25 cellular contexts compared by ENCODE assay signal in genomic region chr6:35933844-35934243, GRCh38. TPM values are rescaled to one million over a fixed set of nuclear protein-coding genes. Genes with fewer than 3 reads are reported as not detected.
DNase-seq lines count a peak whose midpoint lies in the region; ATAC-seq, FAIRE-seq and TF ChIP-seq lines count a peak whose summit lies in the region.
"Had no signal": no experiment of that assay in that cellular context is flagged by ENCODE, and none has a peak within 500 bp of the region (broad histone marks: within the 10 kb centered on the region; RNA-seq: fewer than 3 reads in every experiment).

No MANE protein-coding gene starts in this region.

- H3K4me1 ChIP-seq in HepG2 (ENCODE audit: insufficient read depth, low read length) (0 out of 2 replicates have a peak, but pooled peaks cover 5% of the 10 kb centered on the region), right lobe of liver (no peaks in the 10 kb centered on the region), lower lobe of right lung (no peaks in the 10 kb centered on the region), upper lobe of right lung (no peaks in the 10 kb centered on the region)
- H3K4me1 ChIP-seq: Caco-2 had no signal

- peak overlapping the region; percentile 31 for H3K27ac Mint-ChIP-seq in activated T-helper 1 cell treated with anti-CD3 and anti-CD28 coated beads, Interleukin-12 subunit alpha, Interleukin-12 subunit beta, Interleukin-2, Interleukin-4 antibody, amounts not matched to agents 30 ng/mL and 10 ng/mL and 1 ng/mL, durations not matched to agents 14 hours and 24 hours and 36 hours
- H3K27ac Mint-ChIP-seq: B cell; CD4-positive, CD25-positive, alpha-beta regulatory T cell; CD8-positive, alpha-beta T cell had no signal

- no peaks in the 10 kb centered on the region for H3K9me3 Mint-ChIP-seq in activated T-helper 1 cell treated with anti-CD3 and anti-CD28 coated beads, Interleukin-12 subunit alpha, Interleukin-12 subunit beta, Interleukin-2, Interleukin-4 antibody, amounts not matched to agents 30 ng/mL and 10 ng/mL and 1 ng/mL, durations not matched to agents 14 hours and 24 hours and 36 hours

- no peak overlapping the region for H3K4me3 Mint-ChIP-seq in activated T-helper 1 cell treated with anti-CD3 and anti-CD28 coated beads, Interleukin-12 subunit alpha, Interleukin-12 subunit beta, Interleukin-2, Interleukin-4 antibody, amounts not matched to agents 30 ng/mL and 10 ng/mL and 1 ng/mL, durations not matched to agents 14 hours and 24 hours and 36 hours
- H3K4me3 Mint-ChIP-seq: B cell; CD4-positive, CD25-positive, alpha-beta regulatory T cell; CD8-positive, alpha-beta T cell had no signal

- H2AFZ ChIP-seq in HepG2 (ENCODE audit: low read length): no peak overlapping the region
- H2AFZ ChIP-seq: GM23248 had no signal

- no peaks in the 10 kb centered on the region; the same call in 1 of the 2 replicates for H3K9me3 ChIP-seq in HepG2 (ENCODE audit: low read length)
- no peaks in the 10 kb centered on the region for H3K9me3 ChIP-seq in right lobe of liver
- no peaks in the 10 kb centered on the region for H3K9me3 ChIP-seq in lower lobe of right lung
- H3K9me3 ChIP-seq in upper lobe of right lung: no peaks in the 10 kb centered on the region

- no peak for TF ChIP-seq CTCF in HepG2 (CRISPR knock-in tag; IDR thresholded peaks at IDR 0.05)
- no peak for TF ChIP-seq CTCF in right lobe of liver (IDR thresholded peaks at IDR 0.05)
- no peak for TF ChIP-seq CTCF in lower lobe of right lung (IDR thresholded peaks at IDR 0.05)
- no peak for TF ChIP-seq CTCF in upper lobe of right lung (IDR thresholded peaks at IDR 0.05)

- in situ Hi-C loops in HepG2 (cut with HindIII; ENCODE audit: extremely low pct_ligation_motif_present, low pct_unique_long_range_greater_than_20kb): no loop called here

- no peak overlapping the region for H3K4me2 ChIP-seq in HepG2 (ENCODE audit: low read depth, low read length)
- H3K4me2 ChIP-seq: BLaER1 had no signal

- intact Hi-C loops in HepG2 (cut with micrococcal nuclease; ENCODE audit: unreplicated experiment): no loop called here
- intact Hi-C loops in right lobe of liver (cut with DNase I): no loop called here
- intact Hi-C loops in activated T-helper 1 cell treated with anti-CD3 and anti-CD28 coated beads, Interleukin-12 subunit alpha, Interleukin-12 subunit beta, Interleukin-2, Interleukin-4 antibody, amounts not matched to agents 30 ng/mL and 10 ng/mL and 1 ng/mL, durations not matched to agents 14 hours and 24 hours and 36 hours (cut with micrococcal nuclease): no loop called here
- intact Hi-C loops in lower lobe of right lung (cut with DNase I): no loop called here
- intact Hi-C loops in upper lobe of right lung (cut with DNase I): no loop called here

- DNase-seq in HepG2 (ENCODE audit: low spot score) (no peak), right lobe of liver (no peak), lower lobe of right lung (no peak), upper lobe of right lung (no peak), epidermal melanocyte (ENCODE audit: insufficient read length, low spot score) (no peak), hippocampal formation (lab: John Stamatoyannopoulos, UW) (no peak), NCI-H1105 (lab: John Stamatoyannopoulos, UW) (no peak)
- DNase-seq in activated T-helper 1 cell treated with anti-CD3 and anti-CD28 coated beads, Interleukin-12 subunit alpha, Interleukin-12 subunit beta, Interleukin-2, Interleukin-4 antibody, amounts not matched to agents 30 ng/mL and 10 ng/mL and 1 ng/mL, durations not matched to agents 14 hours and 24 hours and 36 hours (ENCODE audit: low spot score): no peak
- DNase-seq: Caco-2; CD4-positive, CD25-positive, alpha-beta regulatory T cell; CD8-positive, alpha-beta T cell; DMS 273 treated with DMSO at 0.1 percent for 48 hours; DMS79; EL; GDM1; GM23248; HCEC 1CT had no signal

- H3K4me3 ChIP-seq in HepG2 (replicated peaks in 1 of 3; ENCODE audit: insufficient read depth in 1 of 3, low read depth in 2 of 3, low read length in 3 of 3): no peak overlapping the region
- no peak overlapping the region for H3K4me3 ChIP-seq in right lobe of liver
- H3K4me3 ChIP-seq in lower lobe of right lung: no peak overlapping the region
- no peak overlapping the region for H3K4me3 ChIP-seq in upper lobe of right lung
- H3K4me3 ChIP-seq: BLaER1, GM12878, GM23248 had no signal

- FAIRE-seq in HepG2 (lab: Jason Lieb, UNC): no peak
- FAIRE-seq: A204.1, D721Med, GM12878, GM19239 had no signal

- H3K27me3 Mint-ChIP-seq in activated T-helper 1 cell treated with anti-CD3 and anti-CD28 coated beads, Interleukin-12 subunit alpha, Interleukin-12 subunit beta, Interleukin-2, Interleukin-4 antibody, amounts not matched to agents 30 ng/mL and 10 ng/mL and 1 ng/mL, durations not matched to agents 14 hours and 24 hours and 36 hours (ENCODE audit: insufficient read depth): peaks cover 22% of the 10 kb centered on the region
- H3K27me3 Mint-ChIP-seq: B cell had no signal

- BruUV-seq in HepG2 (replicated peaks; lab: Mats Ljungman, UMichigan): no TSS peak

- peaks cover 2% of the 10 kb centered on the region for H3K36me3 Mint-ChIP-seq in activated T-helper 1 cell treated with anti-CD3 and anti-CD28 coated beads, Interleukin-12 subunit alpha, Interleukin-12 subunit beta, Interleukin-2, Interleukin-4 antibody, amounts not matched to agents 30 ng/mL and 10 ng/mL and 1 ng/mL, durations not matched to agents 14 hours and 24 hours and 36 hours (ENCODE audit: low read depth)
- H3K36me3 Mint-ChIP-seq: CD4-positive, CD25-positive, alpha-beta regulatory T cell; CD8-positive, alpha-beta T cell had no signal

- H3K27ac ChIP-seq in HepG2 (ENCODE audit: extremely low read length, insufficient read depth, low read length) (no peak overlapping the region), right lobe of liver (no peak overlapping the region), lower lobe of right lung (no peak overlapping the region), upper lobe of right lung (no peak overlapping the region)
- H3K27ac ChIP-seq: 22Rv1, BLaER1, C4-2B, GM23248 had no signal

- no peak for TF ChIP-seq POLR2A in HepG2 (IDR thresholded peaks at IDR 0.05; ENCODE audit: insufficient read depth in 1 of 2, low read depth in 2 of 2, low read length in 2 of 2)
- TF ChIP-seq POLR2A in right lobe of liver (IDR thresholded peaks at IDR 0.05): no peak

- WGBS in HepG2 (ENCODE audit: low lambda C conversion rate): 37% methylated on average over 2 of the region's 2 CpGs
- WGBS in right lobe of liver (ENCODE audit: insufficient coverage, low coverage, low lambda C conversion rate, missing lambda C conversion rate): 40% methylated on average over 2 of the region's 2 CpGs

- no peaks in the 10 kb centered on the region for H3K79me2 ChIP-seq in HepG2 (ENCODE audit: insufficient read depth, low read length)

- TF ChIP-seq EP300 in HepG2 (IDR thresholded peaks at IDR 0.05; ENCODE audit: low read depth in 2 of 2, low read length in 2 of 2) (no peak), HepG2 (CRISPR knock-in tag; IDR thresholded peaks at IDR 0.05; ENCODE audit: borderline replicate concordance) (no peak)

- H3K4me1 Mint-ChIP-seq in activated T-helper 1 cell treated with anti-CD3 and anti-CD28 coated beads, Interleukin-12 subunit alpha, Interleukin-12 subunit beta, Interleukin-2, Interleukin-4 antibody, amounts not matched to agents 30 ng/mL and 10 ng/mL and 1 ng/mL, durations not matched to agents 14 hours and 24 hours and 36 hours (ENCODE audit: low read depth): no peaks in the 10 kb centered on the region
- H3K4me1 Mint-ChIP-seq: B cell; CD4-positive, CD25-positive, alpha-beta regulatory T cell had no signal

- no peaks in the 10 kb centered on the region for H4K20me1 ChIP-seq in HepG2 (ENCODE audit: insufficient read depth, low read length)
- H4K20me1 ChIP-seq: BLaER1 had no signal

- peak; percentile 46; the same call in 1 of the 3 replicates for ATAC-seq in HepG2
- ATAC-seq in right lobe of liver: no peak
- peak; percentile 62 to 74 for ATAC-seq in lower lobe of right lung
- ATAC-seq in upper lobe of right lung: peak; percentile 82
- ATAC-seq: CD8-positive, alpha-beta T cell; GM12878 had no signal

- H3K27me3 ChIP-seq in HepG2 (ENCODE audit: control insufficient read depth in 1 of 2, insufficient read depth in 2 of 2, low read length in 2 of 2) (no peaks in the 10 kb centered on the region), right lobe of liver (no peaks in the 10 kb centered on the region), lower lobe of right lung (ENCODE audit: low read depth) (no peaks in the 10 kb centered on the region), upper lobe of right lung (no peaks in the 10 kb centered on the region)
- H3K27me3 ChIP-seq: BLaER1 had no signal

- no peaks in the 10 kb centered on the region for H3K36me3 ChIP-seq in HepG2 (replicated peaks in 1 of 2; ENCODE audit: control insufficient read depth in 1 of 2, insufficient read depth in 2 of 2, low read length in 2 of 2)
- H3K36me3 ChIP-seq in right lobe of liver: no peaks in the 10 kb centered on the region
- H3K36me3 ChIP-seq in lower lobe of right lung: no peaks in the 10 kb centered on the region
- no peaks in the 10 kb centered on the region for H3K36me3 ChIP-seq in upper lobe of right lung
- H3K36me3 ChIP-seq: BLaER1 had no signal

- H3K9ac ChIP-seq in HepG2 (ENCODE audit: insufficient read depth, low read depth, low read length): no peak overlapping the region
- H3K9ac ChIP-seq: BLaER1, GM23248 had no signal

- TF ChIP-seq RAD21 in HepG2 (CRISPR knock-in tag; IDR thresholded peaks at IDR 0.05): no peak

- POLR2A ChIA-PET in HepG2 (lab: Yijun Ruan, JAX): no interaction called here

- CTCF ChIA-PET in HepG2 (lab: Yijun Ruan, JAX; ENCODE audit: low intra/inter-chr PET ratio, low total read pairs): no interaction called here

RNA-seq across cellular contexts. Expression of gene SRPK1, which starts 12.9 kb away (rescaled TPM):
- 142 and 184 TPM in 2 replicates for total RNA-seq in HepG2 (2016; rRNA removed; fragmentation: Illumina TruSeq; extraction: Trizol)
- 27.0 and 30.7 TPM in 2 replicates for total RNA-seq in HepG2 (2016; cell fraction: cytosol; rRNA removed; fragmentation: Illumina TruSeq; extraction: Trizol; ENCODE audit: low read depth)
- total RNA-seq in HepG2 (2016; cell fraction: insoluble cytoplasmic fraction; rRNA removed; fragmentation: Illumina TruSeq; extraction: Trizol): 139 and 172 TPM in 2 replicates
- total RNA-seq in HepG2 (2016; cell fraction: membrane; rRNA removed; fragmentation: Illumina TruSeq; extraction: Trizol): 53.8 and 63.2 TPM in 2 replicates
- total RNA-seq in HepG2 (2016; cell fraction: nucleus; rRNA removed; fragmentation: Illumina TruSeq; extraction: Trizol): 163 and 181 TPM in 2 replicates
- 50.6 and 56.4 TPM in 2 replicates for polyA plus RNA-seq in HepG2 (2011; rRNA removed)
- polyA plus RNA-seq in HepG2 (2011; cell fraction: cytosol; rRNA removed): 22.5 and 36.0 TPM in 2 replicates
- polyA plus RNA-seq in HepG2 (2011; cell fraction: nucleus; rRNA removed): 66.5 and 79.9 TPM in 2 replicates
- polyA plus RNA-seq in HepG2 (2012): 57.5 and 57.8 TPM in 2 replicates
- 7.4 and 8.0 TPM in 2 replicates for polyA plus RNA-seq in HepG2 (2016; cell fraction: cytosol; fragmentation: Illumina TruSeq; extraction: Trizol; ENCODE audit: low read depth)
- polyA plus RNA-seq in HepG2 (2016; cell fraction: insoluble cytoplasmic fraction; fragmentation: Illumina TruSeq; extraction: Trizol; ENCODE audit: low read depth): 125 and 129 TPM in 2 replicates
- 21.8 and 23.6 TPM in 2 replicates for polyA plus RNA-seq in HepG2 (2016; cell fraction: membrane; fragmentation: Illumina TruSeq; extraction: Trizol; ENCODE audit: low read depth)
- polyA plus RNA-seq in HepG2 (2016; cell fraction: nucleus; fragmentation: Illumina TruSeq; extraction: Trizol; ENCODE audit: insufficient read depth, low read depth): 173 and 179 TPM in 2 replicates
- polyA minus RNA-seq in HepG2 (2011; rRNA and poly(A)+ RNA removed; ENCODE audit: low replicate concordance): 76.8 and 87.1 TPM in 2 replicates
- polyA minus RNA-seq in HepG2 (2011; cell fraction: cytosol; rRNA and poly(A)+ RNA removed): 63.8 and 80.5 TPM in 2 replicates
- 233 and 277 TPM in 2 replicates for polyA minus RNA-seq in HepG2 (2011; cell fraction: nucleus; rRNA and poly(A)+ RNA removed)
- total RNA-seq in right lobe of liver: 10 to 100 TPM; 18.4 to 64.1 (median 26.4) TPM
- total RNA-seq in activated T-helper 1 cell treated with anti-CD3 and anti-CD28 coated beads, Interleukin-12 subunit alpha, Interleukin-12 subunit beta, Interleukin-2, Interleukin-4 antibody, amounts not matched to agents 30 ng/mL and 10 ng/mL and 1 ng/mL, durations not matched to agents 14 hours and 24 hours and 36 hours: 149 and 182 TPM in 2 replicates
- 30.9 TPM for total RNA-seq in lower lobe of right lung
- 40.6 TPM for total RNA-seq in upper lobe of right lung

Comparison
In these comparisons a context has a peak if more than half of its experiments do, and no peak if none do; other contexts are left out.
1. ATAC-seq: peak in HepG2 (single experiment), lower lobe of right lung (2 of 2) and upper lobe of right lung (single experiment); none in right lobe of liver (0 of 4).